In genomic region chr17:33284022-33284421, GRCh38 we compare ENCODE assay signal across 12 cellular contexts. TPM values are rescaled to one million over a fixed set of nuclear protein-coding genes. Genes with fewer than 3 reads are reported as not detected.
DNase-seq lines count a peak whose midpoint lies in the region; ATAC-seq and TF ChIP-seq lines count a peak whose summit lies in the region.
"Had no signal": no experiment of that assay in that cellular context is flagged by ENCODE, and none has a peak within 500 bp of the region (broad histone marks: within the 10 kb centered on the region; RNA-seq: fewer than 3 reads in every experiment).

No MANE protein-coding gene starts in this region.

- DNase-seq in NCI-H2029 (lab: John Stamatoyannopoulos, UW) (peak; percentile 55), colonic mucosa (peak; percentile 62), mucosa of descending colon (peak in 2 of 3 donors; percentile 42 to 59), HEK293T (ENCODE audit: extremely low spot score) (no peak), middle frontal gyrus (ENCODE audit: extremely low spot score, low spot score) (no peak)
- no peak for DNase-seq in stimulated activated naive CD8-positive, alpha-beta T cell treated with anti-CD3 and anti-CD28 coated beads, Interleukin-15, Interleukin-2, amounts not matched to agents 100 U/mL and 50 U/mL, for 24 hours
- no peak for DNase-seq in T-helper 2 cell treated with Interferon-gamma antibody and Interleukin-4, amounts not matched to agents 5 μg/mL and 100 μg/mL, for 36 hours (ENCODE audit: low spot score)
- DNase-seq: activated naive CD4-positive, alpha-beta T cell; NCI-H1417 treated with DMSO at 0.1 percent for 48 hours had no signal

- no peaks in the 10 kb centered on the region for H3K27me3 ChIP-seq in colonic mucosa

- CTCF ChIA-PET in HEK293T (lab: Yijun Ruan, JAX): no interaction called here

- no peaks in the 10 kb centered on the region for H3K9me3 ChIP-seq in colonic mucosa
- no peaks in the 10 kb centered on the region for H3K9me3 ChIP-seq in mucosa of descending colon

- H3K4me3 Mint-ChIP-seq in T-helper 2 cell treated with Interferon-gamma antibody and Interleukin-4, amounts not matched to agents 5 μg/mL and 100 μg/mL, for 36 hours: no peak overlapping the region
- H3K4me3 Mint-ChIP-seq: neural crest cell had no signal

- ATAC-seq in mucosa of descending colon: peak; percentile 93
- no peak for ATAC-seq in stimulated activated naive CD8-positive, alpha-beta T cell treated with anti-CD3 and anti-CD28 coated beads, Interleukin-15, Interleukin-2, amounts not matched to agents 100 U/mL and 50 U/mL, for 24 hours

- no peaks in the 10 kb centered on the region for H3K4me1 Mint-ChIP-seq in T-helper 2 cell treated with Interferon-gamma antibody and Interleukin-4, amounts not matched to agents 5 μg/mL and 100 μg/mL, for 36 hours (ENCODE audit: low read depth)
- H3K4me1 Mint-ChIP-seq: neural crest cell had no signal

- POLR2A ChIA-PET in HEK293T (lab: Yijun Ruan, JAX): no interaction called here

- peak overlapping the region; percentile 59; the same call in 1 of the 2 replicates for H3K27ac ChIP-seq in C4-2B
- H3K27ac ChIP-seq in colonic mucosa: no peak overlapping the region

- TF ChIP-seq CTCF in C4-2B (conservative IDR thresholded peaks at IDR 0.05): no peak
- TF ChIP-seq CTCF in colonic mucosa (IDR thresholded peaks at IDR 0.05): no peak
- TF ChIP-seq CTCF in mucosa of descending colon (IDR thresholded peaks at IDR 0.05): no peak

- no peak overlapping the region for H3K27ac Mint-ChIP-seq in T-helper 2 cell treated with Interferon-gamma antibody and Interleukin-4, amounts not matched to agents 5 μg/mL and 100 μg/mL, for 36 hours

- H3K4me3 ChIP-seq in colonic mucosa (no peak overlapping the region), mucosa of descending colon (no peak overlapping the region)

- no peaks in the 10 kb centered on the region for H3K9me3 Mint-ChIP-seq in T-helper 2 cell treated with Interferon-gamma antibody and Interleukin-4, amounts not matched to agents 5 μg/mL and 100 μg/mL, for 36 hours
- H3K9me3 Mint-ChIP-seq: neural crest cell had no signal

- H3K36me3 Mint-ChIP-seq in T-helper 2 cell treated with Interferon-gamma antibody and Interleukin-4, amounts not matched to agents 5 μg/mL and 100 μg/mL, for 36 hours (ENCODE audit: low read depth): no peaks in the 10 kb centered on the region

- no peak overlapping the region for H3K9ac ChIP-seq in colonic mucosa (ENCODE audit: low read depth in 2 of 2, low read length in 2 of 2)

- intact Hi-C loops in colonic mucosa (cut with DNase I) (no loop called here), mucosa of descending colon (cut with DNase I, micrococcal nuclease) (no loop called here)

- H3K36me3 ChIP-seq in colonic mucosa (no peaks in the 10 kb centered on the region), mucosa of descending colon (ENCODE audit: low read depth) (no peaks in the 10 kb centered on the region)

- H3K4me1 ChIP-seq in colonic mucosa (no peaks in the 10 kb centered on the region), mucosa of descending colon (ENCODE audit: low read depth) (peaks cover 9% of the 10 kb centered on the region)

- peaks cover 22% of the 10 kb centered on the region for H3K27me3 Mint-ChIP-seq in T-helper 2 cell treated with Interferon-gamma antibody and Interleukin-4, amounts not matched to agents 5 μg/mL and 100 μg/mL, for 36 hours (ENCODE audit: low read depth)

TF ChIP-seq in HEK293T, 16 proteins besides CTCF, POLR2A, EP300 and RAD21:
- TF ChIP-seq CTBP1 (IDR thresholded peaks at IDR 0.05; ENCODE audit: borderline replicate concordance) (no peak), TARDBP (IDR thresholded peaks at IDR 0.05) (no peak), ZNF384 (IDR thresholded peaks at IDR 0.05) (no peak), ARNT (IDR thresholded peaks at IDR 0.05) (no peak), HDGF (IDR thresholded peaks at IDR 0.05; ENCODE audit: borderline replicate concordance) (no peak)

RNA-seq across cellular contexts. Expression of gene ASIC2, which starts 9.1 kb away (rescaled TPM):
- total RNA-seq in colonic mucosa (1 to 10 TPM in 1 of 2 donors, under 1 TPM in 1; 0.48 to 1.3 TPM), mucosa of descending colon (1 to 10 TPM in 1 of 3 donors, under 1 TPM in 2; 0.84 to 4.6 (median 0.98) TPM)
- total RNA-seq: G401 had no signal

Comparison
In these comparisons a context has a peak if more than half of its experiments do, and no peak if none do; other contexts are left out.
1. DNase-seq: peak in NCI-H2029 (single experiment), colonic mucosa (single experiment) and mucosa of descending colon (2 of 3); none in stimulated activated naive CD8-positive, alpha-beta T cell treated with anti-CD3 and anti-CD28 coated beads, Interleukin-15, Interleukin-2, amounts not matched to agents 100 U/mL and 50 U/mL, for 24 hours (single experiment), HEK293T (single experiment), T-helper 2 cell treated with Interferon-gamma antibody and Interleukin-4, amounts not matched to agents 5 μg/mL and 100 μg/mL, for 36 hours (single experiment) and middle frontal gyrus (single experiment).